Comparison of ENCODE assay signal across 29 cellular contexts in the genomic region with DNA sequence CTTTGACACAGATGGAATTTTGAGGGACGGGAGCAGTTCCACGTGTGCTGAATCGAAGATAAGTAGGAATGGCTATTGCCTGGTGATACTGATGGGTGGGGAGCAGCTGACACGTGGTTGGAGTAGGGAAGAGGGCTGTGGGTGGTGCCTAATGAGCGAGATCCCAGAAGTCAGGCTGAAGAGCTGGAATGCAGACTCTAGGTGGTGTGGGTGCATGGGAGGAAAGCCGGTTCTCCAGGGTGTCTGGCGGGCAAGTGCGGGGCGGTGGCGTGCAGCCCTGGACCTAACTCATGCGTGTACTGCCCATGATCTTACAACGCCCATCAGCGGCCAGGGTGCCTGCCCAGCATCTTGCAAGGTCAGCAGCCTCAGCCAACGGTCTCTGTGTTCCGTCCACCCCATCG.
DNase-seq lines count a peak whose midpoint lies in the region; ATAC-seq, FAIRE-seq and TF ChIP-seq lines count a peak whose summit lies in the region.
"Had no signal": no experiment of that assay in that cellular context is flagged by ENCODE, and none has a peak within 500 bp of the region (broad histone marks: within the 10 kb centered on the region; RNA-seq: fewer than 3 reads in every experiment).

No MANE protein-coding gene starts in this region.

- H3K36me3 ChIP-seq in HepG2 (replicated peaks in 1 of 2; ENCODE audit: control insufficient read depth in 1 of 2, insufficient read depth in 2 of 2, low read length in 2 of 2) (no peaks in the 10 kb centered on the region), trophoblast cell (ENCODE audit: control insufficient read depth in 1 of 2, insufficient read depth in 2 of 2, low read length in 2 of 2) (no peaks in the 10 kb centered on the region), brain microvascular endothelial cell (replicated peaks) (no peaks in the 10 kb centered on the region)

- H4K12ac ChIP-seq in trophoblast cell (ENCODE audit: low read depth, low read length): no peak overlapping the region

- H3K27ac ChIP-seq in HepG2 (ENCODE audit: extremely low read length, insufficient read depth, low read length) (no peak overlapping the region), trophoblast cell (ENCODE audit: low read depth, low read length) (no peak overlapping the region), brain microvascular endothelial cell (no peak overlapping the region)
- H3K27ac ChIP-seq: C4-2B, RWPE1, SK-N-MC had no signal

- peak; percentile 57 for DNase-seq in HT-29 (ENCODE audit: low spot score)
- DNase-seq in HepG2 (ENCODE audit: low spot score): no peak
- DNase-seq in trophoblast cell: peak; percentile 85 to 87
- no peak for DNase-seq in NCI-H1694 treated with DMSO at 0.1 percent for 48 hours (lab: John Stamatoyannopoulos, UW)
- no peak for DNase-seq in erythroblast (lab: John Stamatoyannopoulos, UW)
- DNase-seq in brain microvascular endothelial cell: no peak
- DNase-seq: Caco-2; CD8-positive, alpha-beta T cell; DMS79; EL; GDM1; NCI-H1048; NCI-H1417; NCI-H1694; NCI-H2081; NCI-H2171; NCI-H226; NCI-H510A; NCI-H69; SHP77 treated with DMSO at 0.1 percent for 48 hours had no signal

- TF ChIP-seq RAD21 in HepG2 (CRISPR knock-in tag; IDR thresholded peaks at IDR 0.05): no peak

- H3K79me2 ChIP-seq in HepG2 (ENCODE audit: insufficient read depth, low read length) (no peaks in the 10 kb centered on the region), trophoblast cell (ENCODE audit: control insufficient read depth, insufficient read depth, low read length, poor library complexity) (no peaks in the 10 kb centered on the region)

- H2AFZ ChIP-seq in HepG2 (ENCODE audit: low read length) (no peak overlapping the region), trophoblast cell (ENCODE audit: insufficient read depth, low read length, poor library complexity) (no peak overlapping the region)

- H3K4me1 ChIP-seq in HepG2 (ENCODE audit: insufficient read depth, low read length) (peaks cover 20% of the 10 kb centered on the region), trophoblast cell (ENCODE audit: control insufficient read depth in 1 of 2, insufficient read depth in 2 of 2, low read length in 2 of 2) (no peaks in the 10 kb centered on the region)

- no peak overlapping the region for H3K4me3 Mint-ChIP-seq in brain
- H3K4me3 Mint-ChIP-seq: B cell; CD8-positive, alpha-beta T cell had no signal

- peaks cover 20% of the 10 kb centered on the region for H3K36me3 Mint-ChIP-seq in brain
- H3K36me3 Mint-ChIP-seq: CD8-positive, alpha-beta T cell had no signal

- no peaks in the 10 kb centered on the region; a peak in 1 of 5 replicates for H3K27me3 ChIP-seq in HepG2 (ENCODE audit: control insufficient read depth in 1 of 2, insufficient read depth in 2 of 2, low read length in 2 of 2)
- no peaks in the 10 kb centered on the region for H3K27me3 ChIP-seq in trophoblast cell (ENCODE audit: insufficient read depth, low read length)
- H3K27me3 ChIP-seq in brain microvascular endothelial cell (replicated peaks): no peaks in the 10 kb centered on the region

- ATAC-seq in HepG2 (no peak), GM21576 (IDR thresholded peaks at IDR 0.05; ENCODE audit: unreplicated experiment) (no peak)
- ATAC-seq: CD8-positive, alpha-beta T cell; GM12878; Panc1 had no signal

- TF ChIP-seq EP300 in HepG2 (IDR thresholded peaks at IDR 0.05; ENCODE audit: low read depth in 2 of 2, low read length in 2 of 2): no peak
- no peak for TF ChIP-seq EP300 in HepG2 (CRISPR knock-in tag; IDR thresholded peaks at IDR 0.05; ENCODE audit: borderline replicate concordance)

- peak overlapping the region in 3 of 5 experiments; percentile 8 to 64 (median 22) for H3K27ac Mint-ChIP-seq in brain
- H3K27ac Mint-ChIP-seq: B cell; CD8-positive, alpha-beta T cell had no signal

- H3K9me3 ChIP-seq in HepG2 (ENCODE audit: low read length) (no peaks in the 10 kb centered on the region), trophoblast cell (ENCODE audit: insufficient read depth, low read depth, low read length) (peaks cover 2% of the 10 kb centered on the region)
- H3K9me3 ChIP-seq: Caco-2 had no signal

- H3K9me3 Mint-ChIP-seq in brain: peaks cover 0 to 2% (median 0%) of the 10 kb centered on the region in 5 experiments
- H3K9me3 Mint-ChIP-seq: CD8-positive, alpha-beta T cell had no signal

- in situ Hi-C loops in HepG2 (cut with HindIII; ENCODE audit: extremely low pct_ligation_motif_present, low pct_unique_long_range_greater_than_20kb): loop anchor here (25.0 kb wide), 1 partner anchor 495 kb away; no protein-coding TSS in a partner anchor
- in situ Hi-C loops in brain microvascular endothelial cell (cut with HindIII; ENCODE audit: low pct_ligation_motif_present, low sequenced_read_pairs): no loop called here

- POLR2A ChIA-PET in HepG2 (lab: Yijun Ruan, JAX): no interaction called here

- no peaks in the 10 kb centered on the region for H4K20me1 ChIP-seq in HepG2 (ENCODE audit: insufficient read depth, low read length)

- BruUV-seq in HepG2 (replicated peaks; lab: Mats Ljungman, UMichigan): no TSS peak

- no peaks in the 10 kb centered on the region for H3K79me1 ChIP-seq in trophoblast cell (ENCODE audit: low read length)

- H3K9ac ChIP-seq in HepG2 (ENCODE audit: insufficient read depth, low read depth, low read length) (no peak overlapping the region), trophoblast cell (ENCODE audit: low read length) (no peak overlapping the region)

- H4K8ac ChIP-seq in trophoblast cell (ENCODE audit: low read depth, low read length): no peak overlapping the region

- H3K18ac ChIP-seq in trophoblast cell (ENCODE audit: low read length): no peak overlapping the region

- no peak overlapping the region for H3K23ac ChIP-seq in trophoblast cell (ENCODE audit: low read length)

- H3K14ac ChIP-seq in trophoblast cell (ENCODE audit: low read length): no peak overlapping the region

- CTCF ChIA-PET in HepG2 (lab: Yijun Ruan, JAX; ENCODE audit: low intra/inter-chr PET ratio, low total read pairs): no interaction called here

- H2BK12ac ChIP-seq in trophoblast cell (ENCODE audit: low read length): no peak overlapping the region

- no peak overlapping the region for H2AK5ac ChIP-seq in trophoblast cell (ENCODE audit: low read length)

- no peak for FAIRE-seq in HepG2 (lab: Jason Lieb, UNC)
- FAIRE-seq: GM12878, H54 had no signal

- H3K4me2 ChIP-seq in HepG2 (ENCODE audit: low read depth, low read length): no peak overlapping the region
- no peak overlapping the region for H3K4me2 ChIP-seq in trophoblast cell (ENCODE audit: low read length)

- H3K4me1 Mint-ChIP-seq in brain: peaks cover 35% of the 10 kb centered on the region
- H3K4me1 Mint-ChIP-seq: B cell had no signal

- no peak overlapping the region for H2BK120ac ChIP-seq in trophoblast cell (ENCODE audit: insufficient read depth, low read length, poor library complexity)

- no peak overlapping the region for H4K91ac ChIP-seq in trophoblast cell (ENCODE audit: low read depth, low read length)

- H3K4me3 ChIP-seq in HepG2 (replicated peaks in 1 of 3; ENCODE audit: insufficient read depth in 1 of 3, low read depth in 2 of 3, low read length in 3 of 3) (no peak overlapping the region), trophoblast cell (ENCODE audit: low read depth, low read length) (no peak overlapping the region), brain microvascular endothelial cell (ENCODE audit: low read depth, low read length) (no peak overlapping the region)
- H3K4me3 ChIP-seq: GM12878, SK-N-MC had no signal

- no peak overlapping the region for H3K4ac ChIP-seq in trophoblast cell (ENCODE audit: low read depth, low read length)

- TF ChIP-seq CTCF in brain (conservative IDR thresholded peaks at IDR 0.05) (no peak), HepG2 (CRISPR knock-in tag; IDR thresholded peaks at IDR 0.05) (no peak), brain microvascular endothelial cell (IDR thresholded peaks at IDR 0.05; ENCODE audit: low read depth, low read length, missing control alignments) (no peak)

- intact Hi-C loops in HepG2 (cut with micrococcal nuclease; ENCODE audit: unreplicated experiment): no loop called here

- 66% methylated on average over 8 of the region's 16 CpGs for whole genome bisulfite sequencing in HepG2 (ENCODE audit: low lambda C conversion rate)
- no CpG with 5 or more reads among the region's 16 CpGs for WGBS in trophoblast cell (ENCODE audit: extremely low coverage, insufficient coverage, insufficient read length)

- TF ChIP-seq POLR2A in HepG2 (IDR thresholded peaks at IDR 0.05; ENCODE audit: insufficient read depth in 1 of 2, low read depth in 2 of 2, low read length in 2 of 2): no peak
- no peak for TF ChIP-seq POLR2A in erythroblast (IDR thresholded peaks at IDR 0.05; ENCODE audit: low read length)

- H3K27me3 Mint-ChIP-seq in brain: no peaks in the 10 kb centered on the region

- no peak overlapping the region for H2BK5ac ChIP-seq in trophoblast cell (ENCODE audit: low read depth, low read length, poor library complexity)

TF ChIP-seq in HepG2, 621 proteins besides CTCF, POLR2A, EP300 and RAD21 (continues in another document):
- TF ChIP-seq ZNF577 (CRISPR knock-in tag; IDR thresholded peaks at IDR 0.05; ENCODE audit: borderline replicate concordance, low read depth): no peak
- TF ChIP-seq, protein P1, sequence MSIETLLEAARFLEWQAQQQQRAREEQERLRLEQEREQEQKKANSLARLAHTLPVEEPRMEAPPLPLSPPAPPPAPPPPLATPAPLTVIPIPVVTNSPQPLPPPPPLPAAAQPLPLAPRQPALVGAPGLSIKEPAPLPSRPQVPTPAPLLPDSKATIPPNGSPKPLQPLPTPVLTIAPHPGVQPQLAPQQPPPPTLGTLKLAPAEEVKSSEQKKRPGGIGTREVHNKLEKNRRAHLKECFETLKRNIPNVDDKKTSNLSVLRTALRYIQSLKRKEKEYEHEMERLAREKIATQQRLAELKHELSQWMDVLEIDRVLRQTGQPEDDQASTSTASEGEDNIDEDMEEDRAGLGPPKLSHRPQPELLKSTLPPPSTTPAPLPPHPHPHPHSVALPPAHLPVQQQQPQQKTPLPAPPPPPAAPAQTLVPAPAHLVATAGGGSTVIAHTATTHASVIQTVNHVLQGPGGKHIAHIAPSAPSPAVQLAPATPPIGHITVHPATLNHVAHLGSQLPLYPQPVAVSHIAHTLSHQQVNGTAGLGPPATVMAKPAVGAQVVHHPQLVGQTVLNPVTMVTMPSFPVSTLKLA (IDR thresholded peaks at IDR 0.05): peak; percentile 63
- no peak for TF ChIP-seq CENPBD1 (CRISPR knock-in tag; IDR thresholded peaks at IDR 0.05; ENCODE audit: borderline replicate concordance, low read depth)

Comparison
In these comparisons a context has a peak if more than half of its experiments do, and no peak if none do; other contexts are left out.
1. DNase-seq: peak in HT-29 (single experiment) and trophoblast cell (2 of 2); none in HepG2 (single experiment), NCI-H1694 treated with DMSO at 0.1 percent for 48 hours (single experiment), erythroblast (0 of 2) and brain microvascular endothelial cell (single experiment).